20 cellular contexts compared by ENCODE assay signal in genomic region chr5:149203896-149204544, GRCh38.
DNase-seq lines count a peak whose midpoint lies in the region; ATAC-seq and TF ChIP-seq lines count a peak whose summit lies in the region.
"Had no signal": no experiment of that assay in that cellular context is flagged by ENCODE, and none has a peak within 500 bp of the region (broad histone marks: within the 10 kb centered on the region; RNA-seq: fewer than 3 reads in every experiment).

No MANE protein-coding gene starts in this region.

- peaks cover 14% of the 10 kb centered on the region for H3K4me1 Mint-ChIP-seq in chondrocyte (ENCODE audit: low read depth)
- H3K4me1 Mint-ChIP-seq: B cell, naive B cell had no signal

- H3K36me3 ChIP-seq in esophagus muscularis mucosa (peaks cover 4 to 83% (median 49%) of the 10 kb centered on the region in 4 donors), gastrocnemius medialis (peaks cover 0 to 76% of the 10 kb centered on the region in 2 donors), colonic mucosa (no peaks in the 10 kb centered on the region)
- H3K36me3 ChIP-seq: uterus had no signal

- peak; percentile 40 to 64 for ATAC-seq in gastrocnemius medialis
- ATAC-seq: activated CD8-positive, alpha-beta T cell treated with anti-CD3 and anti-CD28 coated beads, Interleukin-2, amount 10 ng/mL, durations not matched to agents 7 days and 5 days; left lung had no signal

- no peak overlapping the region for H3K9ac ChIP-seq in colonic mucosa (ENCODE audit: low read depth in 2 of 2, low read length in 2 of 2)

- TF ChIP-seq POLR2A in esophagus muscularis mucosa (IDR thresholded peaks at IDR 0.05; ENCODE audit: low read depth), result no peak
- no peak for TF ChIP-seq POLR2A in gastrocnemius medialis (IDR thresholded peaks at IDR 0.05)
- TF ChIP-seq POLR2A in lower leg skin (IDR thresholded peaks at IDR 0.05), result no peak

- intact Hi-C loops in esophagus muscularis mucosa (cut with DNase I), result no loop called here
- intact Hi-C loops in gastrocnemius medialis (cut with DNase I; ENCODE audit: low total_unique reads), result no loop called here
- intact Hi-C loops in colonic mucosa (cut with DNase I), result no loop called here
- intact Hi-C loops in lower leg skin (cut with DNase I; ENCODE audit: low total_unique reads), result no loop called here

- H3K9me3 ChIP-seq in esophagus muscularis mucosa (no peaks in the 10 kb centered on the region), gastrocnemius medialis (no peaks in the 10 kb centered on the region), colonic mucosa (no peaks in the 10 kb centered on the region)
- H3K9me3 ChIP-seq: left lung, uterus had no signal

- no peak for TF ChIP-seq EP300 in esophagus muscularis mucosa (IDR thresholded peaks at IDR 0.05)

- H3K27ac Mint-ChIP-seq in chondrocyte (ENCODE audit: unreplicated experiment), result no peak overlapping the region
- H3K27ac Mint-ChIP-seq: activated CD8-positive, alpha-beta T cell treated with anti-CD3 and anti-CD28 coated beads, Interleukin-2, amount 10 ng/mL, durations not matched to agents 7 days and 5 days; activated T-helper 1 cell treated with anti-CD3 and anti-CD28 coated beads, Interleukin-12 subunit alpha, Interleukin-12 subunit beta, Interleukin-2, Interleukin-4 antibody, amounts not matched to agents 30 ng/mL and 10 ng/mL and 1 ng/mL, durations not matched to agents 14 hours and 24 hours and 36 hours; B cell; dendritic cell treated with granulocyte-macrophage colony-stimulating factor and Interleukin-4, amounts not matched to agents 40 ng/mL and 50 ng/mL, for 4 days; naive B cell; stimulated activated naive CD8-positive, alpha-beta T cell treated with anti-CD3 and anti-CD28 coated beads, Interleukin-15, Interleukin-2, amounts not matched to agents 100 ng/mL and 50 ng/mL, for 24 hours had no signal

- H3K27me3 ChIP-seq in esophagus muscularis mucosa, result no peaks in the 10 kb centered on the region
- no peaks in the 10 kb centered on the region for H3K27me3 ChIP-seq in gastrocnemius medialis
- H3K27me3 ChIP-seq in colonic mucosa, result no peaks in the 10 kb centered on the region
- H3K27me3 ChIP-seq: left lung, uterus had no signal

- no peaks in the 10 kb centered on the region for H3K27me3 Mint-ChIP-seq in chondrocyte (ENCODE audit: low read depth)
- H3K27me3 Mint-ChIP-seq: B cell; dendritic cell treated with granulocyte-macrophage colony-stimulating factor and Interleukin-4, amounts not matched to agents 40 ng/mL and 50 ng/mL, for 4 days; stimulated activated naive CD8-positive, alpha-beta T cell treated with anti-CD3 and anti-CD28 coated beads, Interleukin-15, Interleukin-2, amounts not matched to agents 100 ng/mL and 50 ng/mL, for 24 hours had no signal

- H3K9me3 Mint-ChIP-seq in chondrocyte (ENCODE audit: low read depth), result no peaks in the 10 kb centered on the region
- H3K9me3 Mint-ChIP-seq: activated T-helper 1 cell treated with anti-CD3 and anti-CD28 coated beads, Interleukin-12 subunit alpha, Interleukin-12 subunit beta, Interleukin-2, Interleukin-4 antibody, amounts not matched to agents 30 ng/mL and 10 ng/mL and 1 ng/mL, durations not matched to agents 14 hours and 24 hours and 36 hours; dendritic cell treated with granulocyte-macrophage colony-stimulating factor and Interleukin-4, amounts not matched to agents 40 ng/mL and 50 ng/mL, for 4 days; stimulated activated naive CD8-positive, alpha-beta T cell treated with anti-CD3 and anti-CD28 coated beads, Interleukin-15, Interleukin-2, amounts not matched to agents 100 ng/mL and 50 ng/mL, for 24 hours had no signal

- no peak for TF ChIP-seq CTCF in RWPE1 (conservative IDR thresholded peaks at IDR 0.05; ENCODE audit: low read depth)
- TF ChIP-seq CTCF in esophagus muscularis mucosa (IDR thresholded peaks at IDR 0.05), result no peak
- TF ChIP-seq CTCF in gastrocnemius medialis (IDR thresholded peaks at IDR 0.05 in 4 of 5, conservative IDR thresholded peaks at IDR 0.05 in 1 of 5), result no peak
- TF ChIP-seq CTCF in colonic mucosa (IDR thresholded peaks at IDR 0.05), result no peak
- TF ChIP-seq CTCF in lower leg skin (IDR thresholded peaks at IDR 0.05), result no peak
- TF ChIP-seq CTCF in chondrocyte (IDR thresholded peaks at IDR 0.05), result no peak

- peaks cover 2% of the 10 kb centered on the region for H3K36me3 Mint-ChIP-seq in chondrocyte (ENCODE audit: low read depth)
- H3K36me3 Mint-ChIP-seq: naive B cell had no signal

- CTCF ChIA-PET in RWPE1 (lab: Yijun Ruan, JAX), result interaction anchor here (1.3 kb wide), 1 partner anchor 164 kb away, joined by 3 read pairs; no protein-coding TSS in a partner anchor

- in situ Hi-C loops in gastrocnemius medialis (cut with MboI; ENCODE audit: low sequenced_read_pairs in 4 of 4), result no loop called here

- no peak overlapping the region for H3K4me3 Mint-ChIP-seq in chondrocyte (ENCODE audit: unreplicated experiment)
- H3K4me3 Mint-ChIP-seq: activated CD8-positive, alpha-beta T cell treated with anti-CD3 and anti-CD28 coated beads, Interleukin-2, amount 10 ng/mL, durations not matched to agents 7 days and 5 days; activated T-helper 1 cell treated with anti-CD3 and anti-CD28 coated beads, Interleukin-12 subunit alpha, Interleukin-12 subunit beta, Interleukin-2, Interleukin-4 antibody, amounts not matched to agents 30 ng/mL and 10 ng/mL and 1 ng/mL, durations not matched to agents 14 hours and 24 hours and 36 hours; B cell; dendritic cell treated with granulocyte-macrophage colony-stimulating factor and Interleukin-4, amounts not matched to agents 40 ng/mL and 50 ng/mL, for 4 days; naive B cell; stimulated activated naive CD8-positive, alpha-beta T cell treated with anti-CD3 and anti-CD28 coated beads, Interleukin-15, Interleukin-2, amounts not matched to agents 100 ng/mL and 50 ng/mL, for 24 hours had no signal

- whole genome bisulfite sequencing in esophagus muscularis mucosa, result 82% methylated on average over 5 of the region's 5 CpGs
- WGBS in lower leg skin, 2 donors, result 72 to 77% methylated on average over 5 of the region's 5 CpGs

- H3K4me3 ChIP-seq in esophagus muscularis mucosa (no peak overlapping the region), gastrocnemius medialis (no peak overlapping the region), colonic mucosa (no peak overlapping the region), lower leg skin (ENCODE audit: low read depth, poor library complexity, severe bottlenecking) (no peak overlapping the region)
- H3K4me3 ChIP-seq: left lung, uterus had no signal

- DNase-seq in EL (peak; percentile 55), RWPE1 (ENCODE audit: low spot score) (peak; percentile 42), esophagus muscularis mucosa (ENCODE audit: extremely low spot score) (peak; percentile 68), gastrocnemius medialis (no peak), colonic mucosa (no peak), lower leg skin (ENCODE audit: low spot score in 2 of 2) (no peak), chondrocyte (ENCODE audit: low spot score) (no peak), GDM1 (lab: John Stamatoyannopoulos, UW) (no peak)
- DNase-seq: activated CD8-positive, alpha-beta T cell treated with anti-CD3 and anti-CD28 coated beads, Interleukin-2, amount 10 ng/mL, durations not matched to agents 7 days and 5 days; left lung; naive B cell; NCI-H1694 treated with DMSO at 0.1 percent for 48 hours; NCI-H524 treated with DMSO at 0.1 percent for 48 hours; SW 1271; uterus had no signal

- peaks cover 16 to 43% (median 19%) of the 10 kb centered on the region in 4 donors for H3K4me1 ChIP-seq in esophagus muscularis mucosa
- H3K4me1 ChIP-seq in gastrocnemius medialis, result peaks cover 17 to 37% of the 10 kb centered on the region in 2 donors
- no peaks in the 10 kb centered on the region for H3K4me1 ChIP-seq in colonic mucosa
- H3K4me1 ChIP-seq: uterus had no signal

- H3K27ac ChIP-seq in RWPE1 (no peak overlapping the region), esophagus muscularis mucosa (replicated peaks in 1 of 4) (no peak overlapping the region), gastrocnemius medialis (peak overlapping the region in 3 of 4 donors; percentile 50 to 67 (median 60)), colonic mucosa (no peak overlapping the region)
- H3K27ac ChIP-seq: left lung, uterus, VCaP had no signal

- POLR2A ChIA-PET in RWPE1 (lab: Yijun Ruan, JAX; ENCODE audit: low non-redundant PET), result no interaction called here

Comparison
In these comparisons a context has a peak if more than half of its experiments do, and no peak if none do; other contexts are left out.
1. DNase-seq: peak in EL (single experiment), RWPE1 (single experiment) and esophagus muscularis mucosa (single experiment); none in gastrocnemius medialis (0 of 2), colonic mucosa (single experiment), lower leg skin (0 of 2), chondrocyte (single experiment) and GDM1 (single experiment).
2. H3K27ac ChIP-seq: peak in gastrocnemius medialis (3 of 4); none in RWPE1 (single experiment), esophagus muscularis mucosa (0 of 4) and colonic mucosa (single experiment).